Comparison of ENCODE assay signal across 11 cellular contexts in the genomic region with DNA sequence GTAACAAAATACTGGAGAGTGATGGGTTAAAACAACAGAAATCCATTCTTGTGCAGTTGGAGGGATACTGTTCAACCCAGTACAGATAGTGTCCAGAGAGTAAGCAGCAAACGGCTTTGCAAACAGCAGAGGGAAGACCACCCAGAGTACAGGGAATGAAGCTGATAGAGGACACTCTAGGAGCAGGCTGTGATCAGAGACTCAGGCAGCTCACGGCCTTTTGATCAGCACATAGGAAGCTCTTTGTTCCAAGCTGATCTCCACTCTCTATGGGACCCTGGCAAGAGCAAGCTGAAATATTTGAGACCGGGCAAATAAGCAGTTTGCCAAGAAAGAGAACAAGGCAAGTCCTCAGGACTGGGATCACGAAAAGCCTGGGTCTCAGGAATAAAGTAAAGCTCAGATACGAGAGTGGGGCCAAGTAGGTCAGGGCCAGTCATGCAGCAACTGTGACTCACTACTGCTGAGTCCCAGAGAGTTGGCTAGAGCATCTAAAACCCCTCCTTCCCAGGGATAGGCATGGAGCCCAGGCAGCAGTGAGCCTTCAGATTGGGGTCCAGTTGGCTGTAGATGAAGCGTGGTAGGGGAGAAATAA. TPM values are rescaled to one million over a fixed set of nuclear protein-coding genes. Genes with fewer than 3 reads are reported as not detected.
DNase-seq lines count a peak whose midpoint lies in the region; ATAC-seq, FAIRE-seq and TF ChIP-seq lines count a peak whose summit lies in the region.
"Had no signal": no experiment of that assay in that cellular context is flagged by ENCODE, and none has a peak within 500 bp of the region (broad histone marks: within the 10 kb centered on the region; RNA-seq: fewer than 3 reads in every experiment).

No MANE protein-coding gene starts in this region.

- intact Hi-C loops in aorta (cut with DNase I) = no loop called here
- intact Hi-C loops in kidney (cut with DNase I) = no loop called here

- H3K27ac ChIP-seq in aorta (ENCODE audit: low read depth in 1 of 2, low read length in 2 of 2) (no peak overlapping the region), kidney (ENCODE audit: low read depth in 2 of 2, low read length in 2 of 2) (no peak overlapping the region)
- H3K27ac ChIP-seq: C4-2B, prostate gland had no signal

- H3K4me1 ChIP-seq in aorta (ENCODE audit: control insufficient read depth in 1 of 2, insufficient read depth in 2 of 2, low read length in 2 of 2) = no peaks in the 10 kb centered on the region
- H3K4me1 ChIP-seq in kidney (ENCODE audit: control insufficient read depth in 1 of 2, insufficient read depth in 1 of 2, low read depth in 1 of 2, low read length in 2 of 2) = no peaks in the 10 kb centered on the region
- H3K4me1 ChIP-seq: prostate gland had no signal

- 5 to 7% methylated on average over 6 of the region's 6 CpGs for WGBS in aorta, 2 donors

- H3K4me3 Mint-ChIP-seq in stimulated activated naive CD8-positive, alpha-beta T cell treated with anti-CD3 and anti-CD28 coated beads, Interleukin-15, amount 100 ng/mL, for 72 hours = no peak overlapping the region
- H3K4me3 Mint-ChIP-seq in type B pancreatic cell = no peak overlapping the region

- peaks cover 4% of the 10 kb centered on the region for H3K36me3 Mint-ChIP-seq in type B pancreatic cell

- no peaks in the 10 kb centered on the region for H3K27me3 Mint-ChIP-seq in stimulated activated naive CD8-positive, alpha-beta T cell treated with anti-CD3 and anti-CD28 coated beads, Interleukin-15, amount 100 ng/mL, for 72 hours
- no peaks in the 10 kb centered on the region for H3K27me3 Mint-ChIP-seq in type B pancreatic cell

- DNase-seq in stimulated activated naive CD8-positive, alpha-beta T cell treated with anti-CD3 and anti-CD28 coated beads, Interleukin-15, Interleukin-2, amounts not matched to agents 100 U/mL and 50 U/mL, for 24 hours = no peak
- DNase-seq in stimulated activated naive CD8-positive, alpha-beta T cell treated with anti-CD3 and anti-CD28 coated beads, Interleukin-15, amount 100 ng/mL, for 72 hours = no peak
- DNase-seq in choroid plexus epithelial cell (ENCODE audit: low read depth) (peak; percentile 79), medulla oblongata (ENCODE audit: extremely low spot score) (peak; percentile 72), aorta (peak; percentile 60 to 78), kidney (no peak), type B pancreatic cell (ENCODE audit: extremely low spot score, unreplicated experiment) (no peak)

- no peak for FAIRE-seq in kidney (lab: Jason Lieb, UNC)
- FAIRE-seq: colon had no signal

- H3K9me3 ChIP-seq in aorta (ENCODE audit: control insufficient read depth, low read length) (no peaks in the 10 kb centered on the region), kidney (ENCODE audit: control insufficient read depth in 1 of 2, low read length in 2 of 2) (no peaks in the 10 kb centered on the region)
- H3K9me3 ChIP-seq: prostate gland had no signal

- no peaks in the 10 kb centered on the region for H3K9me3 Mint-ChIP-seq in stimulated activated naive CD8-positive, alpha-beta T cell treated with anti-CD3 and anti-CD28 coated beads, Interleukin-15, amount 100 ng/mL, for 72 hours
- H3K9me3 Mint-ChIP-seq in type B pancreatic cell = no peaks in the 10 kb centered on the region

- peak; percentile 36 for ATAC-seq in stimulated activated naive CD8-positive, alpha-beta T cell treated with anti-CD3 and anti-CD28 coated beads, Interleukin-15, Interleukin-2, amounts not matched to agents 100 U/mL and 50 U/mL, for 24 hours
- ATAC-seq in stimulated activated naive CD8-positive, alpha-beta T cell treated with anti-CD3 and anti-CD28 coated beads, Interleukin-15, amount 100 ng/mL, for 72 hours = no peak
- ATAC-seq in aorta (ENCODE audit: low FRiP score) (peak; percentile 92), HG03135 (IDR thresholded peaks at IDR 0.05; ENCODE audit: unreplicated experiment) (no peak)

- no peaks in the 10 kb centered on the region for H3K4me1 Mint-ChIP-seq in stimulated activated naive CD8-positive, alpha-beta T cell treated with anti-CD3 and anti-CD28 coated beads, Interleukin-15, amount 100 ng/mL, for 72 hours
- H3K4me1 Mint-ChIP-seq in type B pancreatic cell (ENCODE audit: unreplicated experiment) = no peaks in the 10 kb centered on the region

- H3K9ac ChIP-seq in kidney (ENCODE audit: low read length in 2 of 2) = no peak overlapping the region

- no peak overlapping the region for H3K4me3 ChIP-seq in choroid plexus epithelial cell (ENCODE audit: low read depth, low read length)
- no peak overlapping the region for H3K4me3 ChIP-seq in aorta (ENCODE audit: low read length in 2 of 2)
- no peak overlapping the region for H3K4me3 ChIP-seq in kidney (ENCODE audit: low read length in 2 of 2)
- H3K4me3 ChIP-seq: prostate gland had no signal

- H3K36me3 ChIP-seq in aorta (ENCODE audit: control insufficient read depth in 1 of 2, insufficient read depth in 2 of 2, low read length in 1 of 2) = no peaks in the 10 kb centered on the region
- H3K36me3 ChIP-seq in kidney (ENCODE audit: control insufficient read depth in 1 of 2, insufficient read depth in 2 of 2, low read length in 2 of 2) = no peaks in the 10 kb centered on the region
- H3K36me3 ChIP-seq: prostate gland had no signal

- H3K27me3 ChIP-seq in aorta (ENCODE audit: control insufficient read depth in 1 of 2, insufficient read depth in 2 of 2, low read length in 1 of 2) = no peaks in the 10 kb centered on the region

- TF ChIP-seq CTCF in choroid plexus epithelial cell (conservative IDR thresholded peaks at IDR 0.05; ENCODE audit: low read depth, low read length) (no peak), kidney (IDR thresholded peaks at IDR 0.05; ENCODE audit: borderline replicate concordance, extremely low read depth, insufficient read depth) (no peak), type B pancreatic cell (conservative IDR thresholded peaks at IDR 0.05) (no peak)

- H3K27ac Mint-ChIP-seq in stimulated activated naive CD8-positive, alpha-beta T cell treated with anti-CD3 and anti-CD28 coated beads, Interleukin-15, amount 100 ng/mL, for 72 hours = no peak overlapping the region
- H3K27ac Mint-ChIP-seq in type B pancreatic cell = no peak overlapping the region

RNA-seq across cellular contexts. Expression of a gene that starts 52.4 kb away (rescaled TPM):
- total RNA-seq in aorta (1 to 10 TPM in 1 of 2 donors, under 1 TPM in 1; 0.39 to 1.1 TPM), kidney (1.1 TPM), type B pancreatic cell (ENCODE audit: low replicate concordance) (19.8 and 35.8 TPM in 2 replicates)
- polyA plus RNA-seq in aorta (1 to 10 TPM in 1 of 2 donors, not detected in 1; 1.4 TPM), kidney (ENCODE audit: insufficient read depth, low read depth, low replicate concordance) (not detected)

Comparison
In these comparisons a context has a peak if more than half of its experiments do, and no peak if none do; other contexts are left out.
1. ATAC-seq: peak in stimulated activated naive CD8-positive, alpha-beta T cell treated with anti-CD3 and anti-CD28 coated beads, Interleukin-15, Interleukin-2, amounts not matched to agents 100 U/mL and 50 U/mL, for 24 hours (single experiment) and aorta (single experiment); none in stimulated activated naive CD8-positive, alpha-beta T cell treated with anti-CD3 and anti-CD28 coated beads, Interleukin-15, amount 100 ng/mL, for 72 hours (single experiment) and HG03135 (single experiment).
2. DNase-seq: peak in choroid plexus epithelial cell (single experiment), medulla oblongata (single experiment) and aorta (2 of 2); none in stimulated activated naive CD8-positive, alpha-beta T cell treated with anti-CD3 and anti-CD28 coated beads, Interleukin-15, Interleukin-2, amounts not matched to agents 100 U/mL and 50 U/mL, for 24 hours (single experiment), stimulated activated naive CD8-positive, alpha-beta T cell treated with anti-CD3 and anti-CD28 coated beads, Interleukin-15, amount 100 ng/mL, for 72 hours (0 of 2), kidney (single experiment) and type B pancreatic cell (single experiment).